16 cellular contexts compared by ENCODE assay signal in genomic region chr2:159111346-159111922, GRCh38.
DNase-seq lines count a peak whose midpoint lies in the region; ATAC-seq, FAIRE-seq and TF ChIP-seq lines count a peak whose summit lies in the region.
"Had no signal": no experiment of that assay in that cellular context is flagged by ENCODE, and none has a peak within 500 bp of the region (broad histone marks: within the 10 kb centered on the region; RNA-seq: fewer than 3 reads in every experiment).

No MANE protein-coding gene starts in this region.

- TF ChIP-seq CTCF in nephron (IDR thresholded peaks at IDR 0.05; ENCODE audit: unreplicated experiment in 3 of 3): no peak

- no peak for FAIRE-seq in frontal cortex (lab: Jason Lieb, UNC)

- H3K4me1 Mint-ChIP-seq in nephron: peaks cover 28% of the 10 kb centered on the region

- H3K27me3 Mint-ChIP-seq in nephron (ENCODE audit: low read depth): peaks cover 4% of the 10 kb centered on the region

- DNase-seq in DMS79 (lab: John Stamatoyannopoulos, UW) (peak; percentile 37), NCI-H187 (lab: John Stamatoyannopoulos, UW) (peak; percentile 18 to 43), cerebellum (ENCODE audit: low spot score) (peak; percentile 49), OCI-M2 (lab: John Stamatoyannopoulos, UW; ENCODE audit: unreplicated experiment) (no peak), frontal cortex (ENCODE audit: low spot score in 2 of 2) (no peak)
- DNase-seq: activated effector memory CD4-positive, alpha-beta T cell treated with anti-CD3 and anti-CD28 coated beads, Interleukin-2, amount 50 U/mL, for 16 hours; body of pancreas; GDM1; kidney glomerular epithelial cell; NCI-H1417 treated with DMSO at 0.1 percent for 48 hours; stimulated activated CD4-positive, alpha-beta T cell treated with anti-CD3 and anti-CD28 coated beads, Interleukin-2, amount 100 ng/mL, for 24 hours had no signal

- no peaks in the 10 kb centered on the region for H3K9me3 Mint-ChIP-seq in nephron

- no peak for ATAC-seq in GM19455 (IDR thresholded peaks at IDR 0.05; ENCODE audit: unreplicated experiment)
- ATAC-seq in HG03280 (IDR thresholded peaks at IDR 0.05; ENCODE audit: unreplicated experiment): no peak
- ATAC-seq: body of pancreas, gastroesophageal sphincter had no signal

- peaks cover 43% of the 10 kb centered on the region for H3K36me3 Mint-ChIP-seq in nephron (ENCODE audit: low read depth)
- H3K36me3 Mint-ChIP-seq: IgD-negative memory B cell had no signal

- H3K4me3 Mint-ChIP-seq in nephron: no peak overlapping the region
- H3K4me3 Mint-ChIP-seq: IgD-negative memory B cell had no signal

- peak overlapping the region in 2 of 3 experiments; percentile 18 to 54 for H3K27ac Mint-ChIP-seq in nephron
- H3K27ac Mint-ChIP-seq: IgD-negative memory B cell had no signal

Comparison
In these comparisons a context has a peak if more than half of its experiments do, and no peak if none do; other contexts are left out.
1. DNase-seq: peak in DMS79 (single experiment), NCI-H187 (2 of 2) and cerebellum (single experiment); none in OCI-M2 (single experiment) and frontal cortex (0 of 2).